ENCODE assay signal across 1 cellular context in the genomic region with DNA sequence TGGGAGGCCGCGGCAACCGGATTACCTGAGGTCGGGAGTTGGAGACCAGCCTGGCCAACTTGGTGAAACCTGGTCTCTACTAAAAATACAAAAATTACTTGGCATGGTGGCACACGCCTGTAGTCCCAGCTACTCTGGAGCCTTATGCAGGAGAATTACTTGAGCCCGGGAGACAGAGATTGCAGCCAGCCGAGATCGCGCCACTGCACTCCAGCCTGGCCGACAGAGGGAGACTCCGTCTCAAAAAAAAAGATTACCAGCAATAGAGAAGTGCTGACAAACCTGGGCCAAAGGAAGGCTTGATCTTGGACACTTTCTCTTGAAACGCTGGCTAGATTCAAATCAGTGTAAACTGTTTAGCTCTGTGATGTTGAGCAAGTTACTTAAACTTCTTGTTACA.
TF ChIP-seq lines count a peak whose summit lies in the region.

No MANE protein-coding gene starts in this region.

TF ChIP-seq in SK-N-SH treated with all-trans-retinoic acid at 6 μM for 48 hours, 23 proteins besides CTCF, POLR2A, EP300 and RAD21:
- TF ChIP-seq, protein P1, sequence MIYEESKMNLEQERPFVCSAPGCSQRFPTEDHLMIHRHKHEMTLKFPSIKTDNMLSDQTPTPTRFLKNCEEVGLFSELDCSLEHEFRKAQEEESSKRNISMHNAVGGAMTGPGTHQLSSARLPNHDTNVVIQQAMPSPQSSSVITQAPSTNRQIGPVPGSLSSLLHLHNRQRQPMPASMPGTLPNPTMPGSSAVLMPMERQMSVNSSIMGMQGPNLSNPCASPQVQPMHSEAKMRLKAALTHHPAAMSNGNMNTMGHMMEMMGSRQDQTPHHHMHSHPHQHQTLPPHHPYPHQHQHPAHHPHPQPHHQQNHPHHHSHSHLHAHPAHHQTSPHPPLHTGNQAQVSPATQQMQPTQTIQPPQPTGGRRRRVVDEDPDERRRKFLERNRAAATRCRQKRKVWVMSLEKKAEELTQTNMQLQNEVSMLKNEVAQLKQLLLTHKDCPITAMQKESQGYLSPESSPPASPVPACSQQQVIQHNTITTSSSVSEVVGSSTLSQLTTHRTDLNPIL (CRISPR knock-in tag; IDR thresholded peaks at IDR 0.05; ENCODE audit: low read depth) = no peak
- TF ChIP-seq SNAI2 (CRISPR knock-in tag; IDR thresholded peaks at IDR 0.05) (no peak), TOX (CRISPR knock-in tag; IDR thresholded peaks at IDR 0.05; ENCODE audit: borderline replicate concordance) (no peak), ZNF565 (CRISPR knock-in tag; conservative IDR thresholded peaks at IDR 0.05; ENCODE audit: low read depth) (no peak), OSR1 (CRISPR knock-in tag; IDR thresholded peaks at IDR 0.05) (no peak), PPARA (CRISPR knock-in tag; IDR thresholded peaks at IDR 0.05; ENCODE audit: borderline replicate concordance) (no peak), BACH2 (CRISPR knock-in tag; IDR thresholded peaks at IDR 0.05; ENCODE audit: borderline replicate concordance) (no peak), ISL1 (CRISPR knock-in tag; IDR thresholded peaks at IDR 0.05) (no peak)
- TF ChIP-seq, protein P2, sequence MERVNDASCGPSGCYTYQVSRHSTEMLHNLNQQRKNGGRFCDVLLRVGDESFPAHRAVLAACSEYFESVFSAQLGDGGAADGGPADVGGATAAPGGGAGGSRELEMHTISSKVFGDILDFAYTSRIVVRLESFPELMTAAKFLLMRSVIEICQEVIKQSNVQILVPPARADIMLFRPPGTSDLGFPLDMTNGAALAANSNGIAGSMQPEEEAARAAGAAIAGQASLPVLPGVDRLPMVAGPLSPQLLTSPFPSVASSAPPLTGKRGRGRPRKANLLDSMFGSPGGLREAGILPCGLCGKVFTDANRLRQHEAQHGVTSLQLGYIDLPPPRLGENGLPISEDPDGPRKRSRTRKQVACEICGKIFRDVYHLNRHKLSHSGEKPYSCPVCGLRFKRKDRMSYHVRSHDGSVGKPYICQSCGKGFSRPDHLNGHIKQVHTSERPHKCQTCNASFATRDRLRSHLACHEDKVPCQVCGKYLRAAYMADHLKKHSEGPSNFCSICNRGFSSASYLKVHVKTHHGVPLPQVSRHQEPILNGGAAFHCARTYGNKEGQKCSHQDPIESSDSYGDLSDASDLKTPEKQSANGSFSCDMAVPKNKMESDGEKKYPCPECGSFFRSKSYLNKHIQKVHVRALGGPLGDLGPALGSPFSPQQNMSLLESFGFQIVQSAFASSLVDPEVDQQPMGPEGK (CRISPR knock-in tag; IDR thresholded peaks at IDR 0.05; ENCODE audit: borderline replicate concordance) = no peak
